In genomic region chr9:34032631-34033030, GRCh38 we compare ENCODE assay signal across 32 cellular contexts.
"Had no signal": no experiment of that assay in that cellular context is flagged by ENCODE, and none has a peak within 500 bp of the region (broad histone marks: within the 10 kb centered on the region; RNA-seq: fewer than 3 reads in every experiment).

No MANE protein-coding gene starts in this region.

- H3K27ac Mint-ChIP-seq: activated CD4-positive, alpha-beta memory T cell treated with anti-CD3 and anti-CD28 coated beads for 36 hours; activated naive CD8-positive, alpha-beta T cell treated with anti-CD3 and anti-CD28 coated beads for 36 hours had no signal

- H3K9me3 Mint-ChIP-seq: activated CD4-positive, alpha-beta memory T cell treated with anti-CD3 and anti-CD28 coated beads for 36 hours; activated naive CD8-positive, alpha-beta T cell treated with anti-CD3 and anti-CD28 coated beads for 36 hours; activated T-cell treated with anti-CD3 and anti-CD28 coated beads, Interleukin-2, amount 50 U/mL, for 4 hours; activated T-helper 1 cell treated with anti-CD3 and anti-CD28 coated beads, Interleukin-12 subunit alpha, Interleukin-12 subunit beta, Interleukin-2, Interleukin-4 antibody, amounts not matched to agents 30 ng/mL and 10 ng/mL and 1 ng/mL, durations not matched to agents 14 hours and 24 hours and 36 hours had no signal

- ATAC-seq: activated CD4-positive, CD25-positive, alpha-beta regulatory T cell treated with anti-CD3 and anti-CD28 coated beads, Interleukin-2, amount 50 U/mL, for 24 hours; activated T-cell treated with anti-CD3 and anti-CD28 coated beads, Interleukin-2, amount 50 U/mL, for 4 hours; Right ventricle myocardium inferior had no signal

- DNase-seq: activated CD4-positive, alpha-beta memory T cell treated with anti-CD3 and anti-CD28 coated beads for 36 hours; activated CD4-positive, alpha-beta T cell treated with anti-CD3 and anti-CD28 coated beads for 4 hours; activated CD4-positive, alpha-beta T cell treated with anti-CD3 and anti-CD28 coated beads, Interleukin-2, amount 50 U/mL, for 1 hour; activated CD8-positive, alpha-beta memory T cell treated with anti-CD3 and anti-CD28 coated beads, Interleukin-2, amount 50 U/mL, for 4 hours; activated naive CD4-positive, alpha-beta T cell; activated naive CD4-positive, alpha-beta T cell treated with anti-CD3 and anti-CD28 coated beads, Interleukin-2, amount 50 U/mL, for 16 hours; activated naive CD8-positive, alpha-beta T cell treated with anti-CD3 and anti-CD28 coated beads for 36 hours; activated T-cell treated with anti-CD3 and anti-CD28 coated beads for 4 hours; activated T-cell treated with anti-CD3 and anti-CD28 coated beads, Interleukin-2, amount 50 U/mL, for 4 hours; amniotic stem cell; brain microvascular endothelial cell; NCI-H1092 treated with DMSO at 0.1 percent for 48 hours; NCI-H1417; NCI-H146; NCI-H187; NCI-H2029 treated with DMSO at 0.1 percent for 48 hours; NCI-H2107; NCI-H2171; NCI-H510A; NCI-H526; NCI-H748 treated with DMSO at 0.1 percent for 48 hours; NK-92 treated with Interleukin-12 subunit alpha and Interleukin-12 subunit beta, amount 100 ng/mL, for 24 hours; PC-9; SW 1271; T-helper 1 cell; T1000 had no signal

- H3K4me3 Mint-ChIP-seq: activated CD4-positive, alpha-beta memory T cell treated with anti-CD3 and anti-CD28 coated beads for 36 hours; activated naive CD8-positive, alpha-beta T cell treated with anti-CD3 and anti-CD28 coated beads for 36 hours; activated T-cell treated with anti-CD3 and anti-CD28 coated beads, Interleukin-2, amount 50 U/mL, for 4 hours; activated T-helper 1 cell treated with anti-CD3 and anti-CD28 coated beads, Interleukin-12 subunit alpha, Interleukin-12 subunit beta, Interleukin-2, Interleukin-4 antibody, amounts not matched to agents 30 ng/mL and 10 ng/mL and 1 ng/mL, durations not matched to agents 14 hours and 24 hours and 36 hours had no signal

- H2AFZ ChIP-seq: PC-9 had no signal

- H3K4me3 ChIP-seq: PC-9 had no signal

- H3K4me2 ChIP-seq: KMS-11, PC-9 had no signal

- H3K27me3 Mint-ChIP-seq: activated CD4-positive, alpha-beta memory T cell treated with anti-CD3 and anti-CD28 coated beads for 36 hours; activated naive CD8-positive, alpha-beta T cell treated with anti-CD3 and anti-CD28 coated beads for 36 hours had no signal

- H3K27ac ChIP-seq: brain microvascular endothelial cell, KMS-11, PC-9 had no signal

- H3K9ac ChIP-seq: KMS-11 had no signal

- FAIRE-seq: RCC 7860, TTC549 had no signal

- H3K27me3 ChIP-seq: brain microvascular endothelial cell had no signal
